In genomic region chr2:61471905-61472805, GRCh38 we compare ENCODE assay signal across 8 cellular contexts. TPM values are rescaled to one million over a fixed set of nuclear protein-coding genes. Genes with fewer than 3 reads are reported as not detected.
DNase-seq lines count a peak whose midpoint lies in the region; ATAC-seq and TF ChIP-seq lines count a peak whose summit lies in the region.

No MANE protein-coding gene starts in this region.

- in situ Hi-C loops in IMR-90 (cut with MboI; ENCODE audit: low sequenced_read_pairs) = no loop called here

- H3K27me3 ChIP-seq in IMR-90 (ENCODE audit: control insufficient read depth, insufficient read depth, low read length) (no peaks in the 10 kb centered on the region), esophagus (ENCODE audit: control insufficient read depth in 1 of 2, insufficient read depth in 2 of 2, low read length in 2 of 2) (no peaks in the 10 kb centered on the region)

- no peak overlapping the region for H2BK15ac ChIP-seq in IMR-90 (ENCODE audit: low read depth, low read length)

- peak overlapping the region; percentile 71 to 91 for H4K8ac ChIP-seq in IMR-90 (ENCODE audit: low read depth in 2 of 2, low read length in 2 of 2)

- H3K79me1 ChIP-seq in IMR-90 (ENCODE audit: low read depth in 1 of 2, low read length in 2 of 2) = peaks cover 19 to 38% of the 10 kb centered on the region in 2 experiments

- H3K18ac ChIP-seq in IMR-90 (ENCODE audit: low read depth, low read length) = peak overlapping the region; percentile 90

- H3K27ac ChIP-seq in IMR-90 (ENCODE audit: insufficient read depth, low read length) (peak overlapping the region; percentile 98), esophagus (ENCODE audit: low read depth in 2 of 2, low read length in 1 of 2) (peak overlapping the region; percentile 99)

- no peaks in the 10 kb centered on the region for H3K9me3 Mint-ChIP-seq in activated CD4-positive, alpha-beta T cell treated with anti-CD3 and anti-CD28 coated beads for 36 hours (ENCODE audit: low read depth)
- no peaks in the 10 kb centered on the region for H3K9me3 Mint-ChIP-seq in nephron

- H4K91ac ChIP-seq in IMR-90 (ENCODE audit: insufficient read depth, low read depth, low read length) = peak overlapping the region; percentile 82

- H3K4me1 Mint-ChIP-seq in activated CD4-positive, alpha-beta T cell treated with anti-CD3 and anti-CD28 coated beads for 36 hours = peaks cover 26% of the 10 kb centered on the region
- peaks cover 17% of the 10 kb centered on the region for H3K4me1 Mint-ChIP-seq in nephron

- H3K36me3 ChIP-seq in IMR-90 (ENCODE audit: control insufficient read depth, insufficient read depth, low read length) (peaks cover 17% of the 10 kb centered on the region), esophagus (ENCODE audit: control insufficient read depth in 2 of 2, insufficient read depth in 2 of 2, low read length in 1 of 2) (peaks cover 0 to 2% of the 10 kb centered on the region in 2 donors)

- H3K56ac ChIP-seq in IMR-90 (ENCODE audit: extremely low read depth, insufficient read depth, low read length) = peak overlapping the region; percentile 90

- dilution Hi-C loops in IMR-90 (cut with HindIII; ENCODE audit: low sequenced_read_pairs, unreplicated experiment) = no loop called here

- intact Hi-C loops in activated CD4-positive, alpha-beta T cell treated with anti-CD3 and anti-CD28 coated beads for 36 hours (cut with DNase I, micrococcal nuclease) = loop anchor here (1.0 to 5.0 kb wide), 12 partner anchors 45 to 715 kb away; partner anchors contain the start of genes CCT4 (in 1 of the 2), FAM161A (in 1 of the 2), PAPOLG (in 1 of the 2) and PEX13 (in 1 of the 2)
- intact Hi-C loops in IMR-90 (cut with micrococcal nuclease) = loop anchor here (1.0 kb wide), 1 partner anchor 64 kb away; no protein-coding TSS in a partner anchor

- peak overlapping the region; percentile 94 for H3K27ac Mint-ChIP-seq in activated CD4-positive, alpha-beta T cell treated with anti-CD3 and anti-CD28 coated beads for 36 hours
- H3K27ac Mint-ChIP-seq in nephron = peak overlapping the region; percentile 95 to 97 (median 96)

- H3K4me2 ChIP-seq in IMR-90 (ENCODE audit: low read depth, low read length) = peak overlapping the region; percentile 98

- CTCF ChIA-PET in activated CD4-positive, alpha-beta T cell treated with anti-CD3 and anti-CD28 coated beads for 36 hours (lab: Charles Lee) = interaction anchor here (1.6 kb wide), 1 partner anchor 46 kb away, joined by 7 read pairs; no protein-coding TSS in a partner anchor
- CTCF ChIA-PET in IMR-90 (lab: Yijun Ruan, JAX) = no interaction called here

- H3K4ac ChIP-seq in IMR-90 (ENCODE audit: low read depth, low read length) = peak overlapping the region; percentile 95

- peak overlapping the region; percentile 99 for H3K23ac ChIP-seq in IMR-90 (ENCODE audit: low read depth, low read length)

- peak; percentile 50 for DNase-seq in activated CD4-positive, alpha-beta T cell treated with anti-CD3 and anti-CD28 coated beads for 36 hours
- DNase-seq in activated CD4-positive, alpha-beta T cell treated with anti-CD3 and anti-CD28 coated beads for 1 hour = no peak
- DNase-seq in IMR-90 (peak; percentile 29), iPS-NIHi11 (ENCODE audit: low spot score) (no peak)
- peak; percentile 22 for DNase-seq in activated CD4-positive, alpha-beta T cell treated with anti-CD3 and anti-CD28 coated beads for 48 hours

- TF ChIP-seq POLR2A in IMR-90 (IDR thresholded peaks at IDR 0.05; ENCODE audit: low read depth, low read length) = 0 out of 2 replicates have a peak, but pooled peaks have one; percentile 12

- peaks cover 31% of the 10 kb centered on the region for H3K36me3 Mint-ChIP-seq in activated CD4-positive, alpha-beta T cell treated with anti-CD3 and anti-CD28 coated beads for 36 hours (ENCODE audit: low read depth)
- H3K36me3 Mint-ChIP-seq in nephron (ENCODE audit: low read depth) = peaks cover 8% of the 10 kb centered on the region

- H3K9me1 ChIP-seq in IMR-90 (ENCODE audit: insufficient read depth, low read length) = 0 out of 2 replicates have a peak, but pooled peaks cover 12% of the 10 kb centered on the region

- ATAC-seq in activated CD4-positive, alpha-beta T cell treated with anti-CD3 and anti-CD28 coated beads for 36 hours = no peak
- no peak for ATAC-seq in IMR-90 (ENCODE audit: low read depth)
- no peak for ATAC-seq in HG03469 (IDR thresholded peaks at IDR 0.05; ENCODE audit: unreplicated experiment)

- TF ChIP-seq RAD21 in IMR-90 (IDR thresholded peaks at IDR 0.05; ENCODE audit: low read length) = no peak

- peak overlapping the region; percentile 88 for H4K5ac ChIP-seq in IMR-90 (ENCODE audit: low read depth, low read length)

- H3K4me3 ChIP-seq in IMR-90 (ENCODE audit: insufficient read depth, low read depth, low read length) (peak overlapping the region; percentile 95), esophagus (ENCODE audit: low read depth in 1 of 2, low read length in 2 of 2) (peak overlapping the region; percentile 72 to 88)

- peak overlapping the region; percentile 99 for H2AK9ac ChIP-seq in IMR-90 (replicated peaks; ENCODE audit: low read depth, low read length, poor library complexity)

- peak overlapping the region; percentile 95 for H2BK5ac ChIP-seq in IMR-90 (ENCODE audit: low read depth, low read length, poor library complexity, severe bottlenecking)

- peak overlapping the region; percentile 83 for H3K4me3 Mint-ChIP-seq in activated CD4-positive, alpha-beta T cell treated with anti-CD3 and anti-CD28 coated beads for 36 hours
- peak overlapping the region; percentile 86 to 98 (median 97) for H3K4me3 Mint-ChIP-seq in nephron

- H2BK20ac ChIP-seq in IMR-90 (ENCODE audit: low read depth, low read length) = no peak overlapping the region

- TSS peak; percentile 82 for BruUV-seq in IMR-90 (replicated peaks; lab: Mats Ljungman, UMichigan)

- no peaks in the 10 kb centered on the region for H3K27me3 Mint-ChIP-seq in activated CD4-positive, alpha-beta T cell treated with anti-CD3 and anti-CD28 coated beads for 36 hours
- H3K27me3 Mint-ChIP-seq in nephron (ENCODE audit: low read depth) = no peaks in the 10 kb centered on the region

- H3K14ac ChIP-seq in IMR-90 (replicated peaks; ENCODE audit: low read depth, low read length) = peak overlapping the region; percentile 99

- H2BK120ac ChIP-seq in IMR-90 (ENCODE audit: low read depth, low read length) = peak overlapping the region; percentile 13

- peaks cover 11% of the 10 kb centered on the region; the same call in 1 of the 2 replicates for H4K20me1 ChIP-seq in IMR-90 (ENCODE audit: insufficient read depth, low read length)

- H3K9me3 ChIP-seq in IMR-90 (ENCODE audit: control insufficient read depth, insufficient read depth, low read length) (no peaks in the 10 kb centered on the region), esophagus (ENCODE audit: control insufficient read depth in 2 of 2, insufficient read depth in 1 of 2, low read depth in 1 of 2, low read length in 1 of 2) (no peaks in the 10 kb centered on the region)

- H3K4me1 ChIP-seq in IMR-90 (ENCODE audit: control insufficient read depth, insufficient read depth, low read length) (no peaks in the 10 kb centered on the region), esophagus (ENCODE audit: control insufficient read depth in 2 of 2, insufficient read depth in 2 of 2, low read length in 1 of 2) (peaks cover 0 to 4% of the 10 kb centered on the region in 2 donors)

- peak overlapping the region; percentile 97 for H2AFZ ChIP-seq in IMR-90 (replicated peaks; ENCODE audit: low read length, poor library complexity)

- 21% methylated on average over 7 of the region's 19 CpGs; no CpG with 5 or more reads in 1 of the 2 experiments for WGBS in IMR-90 (ENCODE audit: extremely low coverage in 2 of 2, insufficient read length in 1 of 2), 2 experiments
- WGBS in esophagus, 2 donors = 36 to 37% methylated on average over 19 of the region's 19 CpGs

- H2AK5ac ChIP-seq in IMR-90 (ENCODE audit: low read depth, low read length) = peak overlapping the region; percentile 74

- peak overlapping the region; percentile 97 for H3K9ac ChIP-seq in IMR-90 (ENCODE audit: low read depth, low read length)

- TF ChIP-seq CTCF in IMR-90 (conservative IDR thresholded peaks at IDR 0.05; ENCODE audit: low read depth, low read length) (no peak), nephron (IDR thresholded peaks at IDR 0.05; ENCODE audit: unreplicated experiment in 3 of 3) (no peak)

- POLR2A ChIA-PET in activated CD4-positive, alpha-beta T cell treated with anti-CD3 and anti-CD28 coated beads for 36 hours (lab: Charles Lee) = interaction anchor here (1.2 to 1.6 kb wide), 2 partner anchors 46 to 66 kb away, joined by 4 to 7 read pairs; partner anchors contain the start of gene XPO1
- POLR2A ChIA-PET in IMR-90 (lab: Charles Lee; ENCODE audit: unreplicated experiment) = no interaction called here

TF ChIP-seq in IMR-90, 13 proteins besides CTCF, POLR2A, EP300 and RAD21:
- TF ChIP-seq USF2 (IDR thresholded peaks at IDR 0.05; ENCODE audit: low read depth, low read length) (0 out of 2 replicates have a peak, but pooled peaks have one; percentile 13), MXI1 (IDR thresholded peaks at IDR 0.05; ENCODE audit: borderline replicate concordance, low read depth, low read length) (peak; percentile 42; the same call in 1 of the 2 replicates), MAZ (IDR thresholded peaks at IDR 0.05; ENCODE audit: borderline replicate concordance, low read depth, low read length) (no peak)

RNA-seq across cellular contexts. Expression of gene USP34, which starts 1.3 kb away (rescaled TPM):
- total RNA-seq in activated CD4-positive, alpha-beta T cell treated with anti-CD3 and anti-CD28 coated beads for 36 hours = 10 to 100 TPM; 63.7 to 67.6 TPM
- total RNA-seq in IMR-90 (2012; rRNA removed) = 128 and 139 TPM in 2 replicates
- polyA plus RNA-seq in IMR-90 (2012; rRNA removed) (28.6 and 34.7 TPM in 2 replicates), esophagus (10 to 100 TPM; 32.2 to 40.4 TPM)
- 8.1 and 25.3 TPM in 2 replicates for polyA plus RNA-seq in IMR-90 (2012; cell fraction: cytosol; rRNA removed)
- polyA plus RNA-seq in IMR-90 (2012; cell fraction: nucleus; rRNA removed; ENCODE audit: low replicate concordance) = 15.4 and 130 TPM in 2 replicates

Comparison
In these comparisons a context has a peak if more than half of its experiments do, and no peak if none do; other contexts are left out.
1. DNase-seq: peak in activated CD4-positive, alpha-beta T cell treated with anti-CD3 and anti-CD28 coated beads for 36 hours (single experiment), IMR-90 (single experiment) and activated CD4-positive, alpha-beta T cell treated with anti-CD3 and anti-CD28 coated beads for 48 hours (single experiment); none in activated CD4-positive, alpha-beta T cell treated with anti-CD3 and anti-CD28 coated beads for 1 hour (single experiment) and iPS-NIHi11 (single experiment).